In genomic region chr2:96507957-96508520, GRCh38 we compare ENCODE assay signal across 8 cellular contexts. TPM values are rescaled to one million over a fixed set of nuclear protein-coding genes. Genes with fewer than 3 reads are reported as not detected.
A peak's percentile ranks its signal among the peaks of the same experiment; 100 is the strongest.
DNase-seq lines count a peak whose midpoint lies in the region; ATAC-seq and TF ChIP-seq lines count a peak whose summit lies in the region.

No MANE protein-coding gene starts in this region.

- H3K27ac ChIP-seq in CD4-positive, alpha-beta T cell (ENCODE audit: low read depth, low read length): no peak overlapping the region
- H3K27ac ChIP-seq in MM.1S (ENCODE audit: low read length) (no peak overlapping the region), hepatocyte (no peak overlapping the region), skeletal muscle tissue (ENCODE audit: low read depth, low read length) (no peak overlapping the region)

- TF ChIP-seq CTCF in CD4-positive, alpha-beta T cell (IDR thresholded peaks at IDR 0.05): peak; percentile 99
- TF ChIP-seq CTCF in MM.1S (IDR thresholded peaks at IDR 0.05; ENCODE audit: low read length) (peak; percentile 94), hepatocyte (IDR thresholded peaks at IDR 0.05; ENCODE audit: poor library complexity) (peak; percentile 97)

- no peaks in the 10 kb centered on the region for H3K36me3 ChIP-seq in MM.1S (replicated peaks; ENCODE audit: insufficient read depth, low read length)
- no peaks in the 10 kb centered on the region for H3K36me3 ChIP-seq in adipocyte (ENCODE audit: control insufficient read depth, insufficient read depth, low read length, severe bottlenecking)
- H3K36me3 ChIP-seq in hepatocyte (replicated peaks; ENCODE audit: insufficient read depth, low read depth): no peaks in the 10 kb centered on the region
- H3K36me3 ChIP-seq in skeletal muscle tissue (ENCODE audit: control insufficient read depth in 3 of 3, insufficient read depth in 3 of 3, low read length in 3 of 3): no peaks in the 10 kb centered on the region

- H3K4me1 ChIP-seq in MM.1S (ENCODE audit: low read length) (peaks cover 16% of the 10 kb centered on the region; the same call in 1 of the 2 replicates), adipocyte (ENCODE audit: control insufficient read depth, insufficient read depth, low read length) (peaks cover 3% of the 10 kb centered on the region), hepatocyte (ENCODE audit: insufficient read depth) (peaks cover 18% of the 10 kb centered on the region), skeletal muscle tissue (ENCODE audit: control insufficient read depth in 3 of 3, insufficient read depth in 3 of 3, low read length in 3 of 3) (peaks cover 32 to 45% (median 38%) of the 10 kb centered on the region in 3 donors)

- ATAC-seq in CD4-positive, alpha-beta T cell (ENCODE audit: poor library complexity): peak; percentile 99
- ATAC-seq in GM19467 (IDR thresholded peaks at IDR 0.05; ENCODE audit: unreplicated experiment): peak; percentile 45
- peak; percentile 98 for ATAC-seq in T-helper 17 cell
- ATAC-seq in GM21619 (IDR thresholded peaks at IDR 0.05; ENCODE audit: unreplicated experiment): no peak

- peak overlapping the region; percentile 44 for H3K27ac Mint-ChIP-seq in CD4-positive, alpha-beta T cell
- peak overlapping the region; percentile 71 for H3K27ac Mint-ChIP-seq in T-helper 17 cell

- H3K9ac ChIP-seq in MM.1S (ENCODE audit: low read length): 0 out of 2 replicates have a peak overlapping the region, but pooled peaks have one; percentile 22
- peak overlapping the region; percentile 45 for H3K9ac ChIP-seq in adipocyte (ENCODE audit: low read length)
- H3K9ac ChIP-seq in skeletal muscle tissue (ENCODE audit: low read depth in 1 of 3, low read length in 3 of 3): peak overlapping the region in 1 of 3 donors; percentile 66

- no peaks in the 10 kb centered on the region for H4K20me1 ChIP-seq in MM.1S (ENCODE audit: insufficient read depth, low read length)
- H4K20me1 ChIP-seq in hepatocyte (ENCODE audit: insufficient read depth, poor library complexity, severe bottlenecking): no peaks in the 10 kb centered on the region

- intact Hi-C loops in CD4-positive, alpha-beta T cell (cut with DNase I, micrococcal nuclease): loop anchor here (1.0 to 10.0 kb wide), 10 partner anchors 36 to 483 kb away; partner anchors contain the start of genes SNRNP200 (in 2 of the 2) and STARD7 (in 2 of the 2)

- H2AFZ ChIP-seq in MM.1S (ENCODE audit: low read length) (peak overlapping the region; percentile 86), hepatocyte (peak overlapping the region; percentile 56)

- H3K4me2 ChIP-seq in MM.1S (ENCODE audit: low read depth, low read length) (peak overlapping the region; percentile 99), hepatocyte (peak overlapping the region; percentile 78)

- POLR2A ChIA-PET in CD4-positive, alpha-beta T cell (lab: Charles Lee): interaction anchor here (1.1 to 2.8 kb wide), 2 partner anchors 29 to 101 kb away, joined by 5 to 19 read pairs; partner anchors contain the start of gene ARID5A

- WGBS in hepatocyte (ENCODE audit: low lambda C conversion rate, missing lambda C conversion rate): 28% methylated on average over 37 of the region's 38 CpGs

- no peaks in the 10 kb centered on the region for H3K9me3 ChIP-seq in CD4-positive, alpha-beta T cell (ENCODE audit: control insufficient read depth, low read length)
- H3K9me3 ChIP-seq in MM.1S (replicated peaks; ENCODE audit: insufficient read depth, low read length): no peaks in the 10 kb centered on the region
- H3K9me3 ChIP-seq in T-helper 17 cell (ENCODE audit: control insufficient read depth, low read length, poor library complexity, severe bottlenecking): no peaks in the 10 kb centered on the region
- H3K9me3 ChIP-seq in adipocyte (ENCODE audit: control insufficient read depth, low read length): no peaks in the 10 kb centered on the region
- H3K9me3 ChIP-seq in hepatocyte (ENCODE audit: low read depth): no peaks in the 10 kb centered on the region
- no peaks in the 10 kb centered on the region for H3K9me3 ChIP-seq in skeletal muscle tissue (ENCODE audit: control insufficient read depth in 3 of 3, low read length in 3 of 3)

- DNase-seq in CD4-positive, alpha-beta T cell: peak; percentile 81 to 95 (median 87)
- DNase-seq in MM.1S: peak; percentile 81
- peak; percentile 83 to 94 (median 90) for DNase-seq in T-helper 17 cell
- DNase-seq in adipocyte (ENCODE audit: low read depth): peak; percentile 77
- DNase-seq in hepatocyte (ENCODE audit: low spot score): peak; percentile 87

- H3K4me3 Mint-ChIP-seq in CD4-positive, alpha-beta T cell: peak overlapping the region; percentile 79
- H3K4me3 Mint-ChIP-seq in T-helper 17 cell: peak overlapping the region; percentile 71

- H3K4me3 ChIP-seq in MM.1S (ENCODE audit: low read length) (peak overlapping the region; percentile 58), adipocyte (ENCODE audit: low read length) (peak overlapping the region; percentile 74), hepatocyte (no peak overlapping the region), skeletal muscle tissue (ENCODE audit: low read length in 3 of 3) (peak overlapping the region; percentile 69 to 70 (median 69))

- peaks cover 18% of the 10 kb centered on the region for H3K4me1 Mint-ChIP-seq in CD4-positive, alpha-beta T cell (ENCODE audit: low read depth)
- H3K4me1 Mint-ChIP-seq in T-helper 17 cell: peaks cover 9% of the 10 kb centered on the region

- CTCF ChIA-PET in CD4-positive, alpha-beta T cell (lab: Charles Lee): interaction anchor here (0.6 to 1.7 kb wide), 9 partner anchors 19 to 495 kb away, joined by 3 to 11 read pairs (median 3); no protein-coding TSS in a partner anchor

- no peaks in the 10 kb centered on the region for H3F3A ChIP-seq in MM.1S (ENCODE audit: insufficient read depth, low read length)

- no peaks in the 10 kb centered on the region for H3K9me2 ChIP-seq in MM.1S (replicated peaks; ENCODE audit: insufficient read depth, low read length)
- no peaks in the 10 kb centered on the region for H3K9me2 ChIP-seq in hepatocyte (replicated peaks; ENCODE audit: insufficient read depth)

- H3K36me3 Mint-ChIP-seq in CD4-positive, alpha-beta T cell (ENCODE audit: low read depth): no peaks in the 10 kb centered on the region
- H3K36me3 Mint-ChIP-seq in T-helper 17 cell (ENCODE audit: low read depth): no peaks in the 10 kb centered on the region

- no peaks in the 10 kb centered on the region for H3K79me2 ChIP-seq in MM.1S (ENCODE audit: low read length)
- no peaks in the 10 kb centered on the region for H3K79me2 ChIP-seq in hepatocyte

- no peaks in the 10 kb centered on the region for H3K9me3 Mint-ChIP-seq in CD4-positive, alpha-beta T cell

- H3K27me3 Mint-ChIP-seq in CD4-positive, alpha-beta T cell: peaks cover 22% of the 10 kb centered on the region
- H3K27me3 Mint-ChIP-seq in T-helper 17 cell: peaks cover 26% of the 10 kb centered on the region

- H3K27me3 ChIP-seq in CD4-positive, alpha-beta T cell (ENCODE audit: control insufficient read depth, insufficient read depth, low read length): peaks cover 11% of the 10 kb centered on the region
- H3K27me3 ChIP-seq in MM.1S (replicated peaks; ENCODE audit: insufficient read depth, low read length) (no peaks in the 10 kb centered on the region), adipocyte (replicated peaks; ENCODE audit: control insufficient read depth, insufficient read depth, low read length) (peaks cover 22% of the 10 kb centered on the region), hepatocyte (no peaks in the 10 kb centered on the region), skeletal muscle tissue (ENCODE audit: control insufficient read depth in 3 of 3, insufficient read depth in 3 of 3, low read length in 3 of 3) (peaks cover 0 to under 1% (median 0%) of the 10 kb centered on the region in 3 donors)

RNA-seq across cellular contexts. Expression of gene NEURL3, which starts 2.9 kb away (rescaled TPM):
- total RNA-seq in CD4-positive, alpha-beta T cell: not detected
- total RNA-seq in T-helper 17 cell: under 1 TPM in 1 of 2 donors, not detected in 1; 0.44 TPM
- 6.2 and 8.1 TPM in 2 replicates for total RNA-seq in hepatocyte
- polyA plus RNA-seq in hepatocyte: 1.8 and 10.5 TPM in 2 replicates
- not detected for total RNA-seq in skeletal muscle tissue

RNA-seq across cellular contexts. Expression of gene ARID5A, which starts 28.5 kb away (rescaled TPM):
- total RNA-seq in CD4-positive, alpha-beta T cell: 100 to 1,000 TPM; 326 to 342 TPM
- 100 to 1,000 TPM; 126 to 139 TPM for total RNA-seq in T-helper 17 cell
- total RNA-seq in hepatocyte: 4.9 and 6.9 TPM in 2 replicates
- 11.9 and 13.3 TPM in 2 replicates for polyA plus RNA-seq in hepatocyte
- 9.9 TPM for total RNA-seq in skeletal muscle tissue

Comparison
In these comparisons a context has a peak if more than half of its experiments do, and no peak if none do; other contexts are left out.
1. RNA of gene ARID5A, which starts 28.5 kb away (total RNA-seq): 326 to 342 TPM in CD4-positive, alpha-beta T cell and 126 to 139 TPM in T-helper 17 cell; 9.9 TPM in skeletal muscle tissue (single experiment) and 4.9 to 6.9 TPM in hepatocyte; every median in the first group is over 10 times any median in the second.
2. Peak in every context shown above with its lines, with median percentiles within 50 percentile points of each other: DNase-seq and CTCF ChIP-seq.